ENCODE assay signal across 8 cellular contexts in genomic region chr19:40754611-40755247, GRCh38. TPM values are rescaled to one million over a fixed set of nuclear protein-coding genes. Genes with fewer than 3 reads are reported as not detected.
DNase-seq lines count a peak whose midpoint lies in the region; ATAC-seq, FAIRE-seq and TF ChIP-seq lines count a peak whose summit lies in the region.

No MANE protein-coding gene starts in this region.

- DNase-seq in CD1c-positive myeloid dendritic cell (ENCODE audit: extremely low spot score) = peak; percentile 80
- no peak for DNase-seq in NT2/D1 (ENCODE audit: low read depth, low spot score)
- no peak for DNase-seq in GM12878 (ENCODE audit: low read depth, low spot score)
- DNase-seq in neural progenitor cell (ENCODE audit: low spot score) = no peak
- DNase-seq in RPMI8226 = no peak
- DNase-seq in G401 (ENCODE audit: low spot score) = no peak

- ATAC-seq in GM12878 = no peak
- no peak for ATAC-seq in HG02970 (IDR thresholded peaks at IDR 0.05; ENCODE audit: low FRiP score, unreplicated experiment)
- ATAC-seq in HG02852 (IDR thresholded peaks at IDR 0.05; ENCODE audit: unreplicated experiment) = no peak

- TF ChIP-seq CTCF in GM12878 (IDR thresholded peaks at IDR 0.05 in 2 of 3, conservative IDR thresholded peaks at IDR 0.05 in 1 of 3; ENCODE audit: control insufficient read depth in 2 of 3, extremely low read depth in 1 of 3, insufficient read depth in 1 of 3, low read depth in 3 of 3, low read length in 3 of 3) (no peak), neural progenitor cell (IDR thresholded peaks at IDR 0.05) (no peak)

- H3K4me3 Mint-ChIP-seq in neural progenitor cell = peak overlapping the region; percentile 39

- no TSS peak for BruUV-seq in GM12878 (replicated peaks; lab: Mats Ljungman, UMichigan)

- H3K27ac ChIP-seq in GM12878 (ENCODE audit: control insufficient read depth, insufficient read depth) = peak overlapping the region; percentile 71
- H3K27ac ChIP-seq in neural progenitor cell = peak overlapping the region; percentile 1

- RAD21 ChIA-PET in GM12878 (lab: Charles Lee; ENCODE audit: unreplicated experiment) = interaction anchor here (0.6 to 16.3 kb wide), 18 partner anchors 9 to 1265 kb away, joined by 3 to 291 read pairs (median 4); partner anchors contain the start of genes EGLN2, MIA, NUMBL and RAB4B

- intact Hi-C loops in GM12878 (cut with micrococcal nuclease; ENCODE audit: unreplicated experiment) = loop anchor here (1.0 to 5.0 kb wide), 2 partner anchors 23 to 92 kb away; no protein-coding TSS in a partner anchor

- peaks cover 14% of the 10 kb centered on the region for H4K20me1 ChIP-seq in GM12878 (ENCODE audit: control insufficient read depth, insufficient read depth)
- H4K20me1 ChIP-seq in neural progenitor cell (ENCODE audit: low read depth) = peaks cover 66% of the 10 kb centered on the region

- no peak for TF ChIP-seq POLR2A in GM12878 (IDR thresholded peaks at IDR 0.05; ENCODE audit: low read depth, low read length)

- H3K4me3 ChIP-seq in NT2/D1 (ENCODE audit: insufficient read length, low read depth) = peak overlapping the region; percentile 9
- H3K4me3 ChIP-seq in GM12878 = peak overlapping the region; percentile 79
- H3K4me3 ChIP-seq in neural progenitor cell = peak overlapping the region; percentile 21

- POLR2A ChIA-PET in GM12878 (lab: Charles Lee) = interaction anchor here (0.5 to 9.5 kb wide), 20 partner anchors 9 to 591 kb away, joined by 3 to 331 read pairs (median 5); partner anchors contain the start of genes COQ8B, EGLN2, MIA and NUMBL

- H3K36me3 ChIP-seq in NT2/D1 (ENCODE audit: insufficient read depth, insufficient read length, low read length) (peaks cover 63% of the 10 kb centered on the region), GM12878 (ENCODE audit: control insufficient read depth in 2 of 2, insufficient read depth in 2 of 2, low read length in 1 of 2) (peaks cover 10 to 28% of the 10 kb centered on the region in 2 experiments; a peak in 3 of 4 replicates), neural progenitor cell (peaks cover 6% of the 10 kb centered on the region)

- 0% methylated on average over 9 of the region's 9 CpGs for WGBS in GM12878 (ENCODE audit: insufficient coverage, insufficient replicate concordance, low lambda C conversion rate, missing lambda C conversion rate)

- TF ChIP-seq RAD21 in GM12878 (IDR thresholded peaks at IDR 0.05; ENCODE audit: insufficient read depth, low read depth, low read length) = no peak

- H3K4me1 ChIP-seq in NT2/D1 (ENCODE audit: insufficient read depth, insufficient read length) (peaks cover 13% of the 10 kb centered on the region), GM12878 (ENCODE audit: control insufficient read depth, insufficient read depth, low read length) (peaks cover 19% of the 10 kb centered on the region), neural progenitor cell (peaks cover 19% of the 10 kb centered on the region)

- H3K9ac ChIP-seq in NT2/D1 (ENCODE audit: insufficient read length, low read depth) = no peak overlapping the region
- H3K9ac ChIP-seq in GM12878 (ENCODE audit: control insufficient read depth, insufficient read depth, low read length) = peak overlapping the region; percentile 46
- H3K9ac ChIP-seq in neural progenitor cell = peak overlapping the region; percentile 37

- H3K9me3 Mint-ChIP-seq in neural progenitor cell = no peaks in the 10 kb centered on the region

- H3K4me2 ChIP-seq in GM12878 (ENCODE audit: control insufficient read depth, insufficient read depth) (peak overlapping the region; percentile 95), neural progenitor cell (peak overlapping the region; percentile 57)

- H3K27ac Mint-ChIP-seq in neural progenitor cell = no peak overlapping the region

- FAIRE-seq in GM12878 (lab: Jason Lieb, UNC) = no peak

- TF ChIP-seq EP300 in GM12878 (IDR thresholded peaks at IDR 0.05; ENCODE audit: borderline replicate concordance in 1 of 2, control insufficient read depth in 1 of 2, low read depth in 2 of 2, low read length in 2 of 2) = no peak; a peak in 1 of 4 replicates

- H3F3A ChIP-seq in neural progenitor cell (ENCODE audit: low read depth) = peaks cover 18% of the 10 kb centered on the region

- peaks cover 5% of the 10 kb centered on the region for H3K27me3 Mint-ChIP-seq in neural progenitor cell (ENCODE audit: insufficient read depth, low read depth)

- CTCF ChIA-PET in GM12878 (lab: Yijun Ruan, JAX) = interaction anchor here (1.0 to 9.0 kb wide), 10 partner anchors 16 to 93 kb away, joined by 3 to 72 read pairs (median 5); partner anchors contain the start of genes EGLN2 and RAB4B

- peaks cover 43% of the 10 kb centered on the region for H3K4me1 Mint-ChIP-seq in neural progenitor cell

- peaks cover 76% of the 10 kb centered on the region for H3K79me2 ChIP-seq in GM12878 (ENCODE audit: control insufficient read depth, insufficient read depth, low read length)
- peaks cover 81% of the 10 kb centered on the region for H3K79me2 ChIP-seq in neural progenitor cell (ENCODE audit: low read depth)

- in situ Hi-C loops in GM12878 (cut with MboI) = no loop called here
- in situ Hi-C loops in G401 (cut with HindIII; ENCODE audit: low sequenced_read_pairs) = no loop called here

- peaks cover 31% of the 10 kb centered on the region for H3K36me3 Mint-ChIP-seq in neural progenitor cell

- H2AFZ ChIP-seq in GM12878 (ENCODE audit: control insufficient read depth, low read depth, low read length) = no peak overlapping the region
- no peak overlapping the region for H2AFZ ChIP-seq in neural progenitor cell (replicated peaks)

- H3K9me3 ChIP-seq in NT2/D1 (ENCODE audit: insufficient read depth, low read length) = no peaks in the 10 kb centered on the region
- no peaks in the 10 kb centered on the region for H3K9me3 ChIP-seq in GM12878 (replicated peaks; ENCODE audit: control insufficient read depth, insufficient read depth, low read length)
- H3K9me3 ChIP-seq in neural progenitor cell (ENCODE audit: low read depth) = no peaks in the 10 kb centered on the region

- no peaks in the 10 kb centered on the region for H3K27me3 ChIP-seq in NT2/D1 (ENCODE audit: insufficient read depth, insufficient read length)
- no peaks in the 10 kb centered on the region for H3K27me3 ChIP-seq in GM12878 (replicated peaks in 1 of 2; ENCODE audit: control insufficient read depth in 2 of 2, insufficient read depth in 2 of 2, low read length in 1 of 2)
- H3K27me3 ChIP-seq in neural progenitor cell = no peaks in the 10 kb centered on the region

- SMC1A ChIA-PET in GM12878 (lab: Charles Lee; ENCODE audit: uncharacterized antibody, unreplicated experiment) = interaction anchor here (0.8 to 13.2 kb wide), 11 partner anchors 10 to 352 kb away, joined by 3 to 256 read pairs (median 3); partner anchors contain the start of genes COQ8B, EGLN2, ITPKC and MIA

RNA-seq across cellular contexts. Expression of gene SNRPA, which starts 3.7 kb away (rescaled TPM):
- 37.6 and 39.8 TPM in 2 replicates for total RNA-seq in GM12878 (2013; cell fraction: nucleolus; rRNA removed)
- 260 and 299 TPM in 2 replicates for total RNA-seq in GM12878 (2014; rRNA removed)
- total RNA-seq in GM12878 (2014; rRNA removed; fragmentation: Illumina TruSeq; extraction: Trizol) = 130 and 137 TPM in 2 replicates
- 186 and 196 TPM in 2 replicates for total RNA-seq in GM12878 (2021)
- polyA plus RNA-seq in GM12878 (2011; ENCODE audit: low read depth) = 42.1 TPM
- polyA plus RNA-seq in GM12878 (2011; rRNA removed) = 115 and 219 TPM in 2 replicates
- polyA plus RNA-seq in GM12878 (2011; cell fraction: cytosol; rRNA removed) = 158 and 310 TPM in 2 replicates
- 351 and 467 TPM in 2 replicates for polyA plus RNA-seq in GM12878 (2011; cell fraction: nucleus; rRNA removed)
- polyA plus RNA-seq in GM12878 (2012) = 117 and 145 TPM in 2 replicates
- polyA plus RNA-seq in GM12878 (2014; fragmentation: Illumina TruSeq; extraction: Trizol) = 164 and 166 TPM in 2 replicates
- polyA plus RNA-seq in GM12878 (2014; fragmentation: Nextera tagmentation; extraction: Ambion mirVana) = 10 to 100 TPM; 14.8 to 32.8 TPM
- polyA plus RNA-seq in GM12878 (2014; rRNA removed) = 297 and 367 TPM in 2 replicates
- polyA plus RNA-seq in GM12878 (2016; fragmentation: Nextera tagmentation; extraction: Ambion mirVana) = 100 to 1,000 TPM; 241 to 257 TPM
- 181 and 241 TPM in 2 replicates for polyA minus RNA-seq in GM12878 (2011; rRNA and poly(A)+ RNA removed)
- polyA minus RNA-seq in GM12878 (2011; cell fraction: cytosol; rRNA and poly(A)+ RNA removed) = 81.0 and 81.1 TPM in 2 replicates
- 63.2 and 95.8 TPM in 2 replicates for polyA minus RNA-seq in GM12878 (2011; cell fraction: nucleus; rRNA and poly(A)+ RNA removed)
- 112 and 179 TPM in 2 replicates for total RNA-seq in neural progenitor cell (ENCODE audit: low replicate concordance)
- total RNA-seq in G401 (2014; rRNA removed; shearing (Covaris generic)) = 134 and 162 TPM in 2 replicates

RNA-seq across cellular contexts. Expression of gene ACTMAP, which starts 4.5 kb away (rescaled TPM):
- 5.8 and 6.1 TPM in 2 replicates for total RNA-seq in GM12878 (2013; cell fraction: nucleolus; rRNA removed)
- total RNA-seq in GM12878 (2014; rRNA removed) (2.9 and 5.4 TPM in 2 replicates), GM12878 (2014; rRNA removed; fragmentation: Illumina TruSeq; extraction: Trizol) (2.3 and 3.0 TPM in 2 replicates), GM12878 (2021) (22.9 and 26.2 TPM in 2 replicates), neural progenitor cell (ENCODE audit: low replicate concordance) (1.9 and 4.3 TPM in 2 replicates)
- 8.6 TPM for polyA plus RNA-seq in GM12878 (2011; ENCODE audit: low read depth)
- polyA plus RNA-seq in GM12878 (2011; rRNA removed) (4.0 and 10.0 TPM in 2 replicates), GM12878 (2014; fragmentation: Illumina TruSeq; extraction: Trizol) (15.5 and 15.7 TPM in 2 replicates), GM12878 (2014; fragmentation: Nextera tagmentation; extraction: Ambion mirVana) (1 to 10 TPM; 4.7 to 8.2 TPM), GM12878 (2014; rRNA removed) (12.2 and 13.3 TPM in 2 replicates), GM12878 (2016; fragmentation: Nextera tagmentation; extraction: Ambion mirVana) (10 to 100 TPM; 16.1 to 20.8 TPM)
- 14.0 and 17.0 TPM in 2 replicates for polyA plus RNA-seq in GM12878 (2011; cell fraction: cytosol; rRNA removed)
- 39.1 and 41.7 TPM in 2 replicates for polyA plus RNA-seq in GM12878 (2011; cell fraction: nucleus; rRNA removed)
- polyA plus RNA-seq in GM12878 (2012) = 18.6 and 20.0 TPM in 2 replicates
- polyA minus RNA-seq in GM12878 (2011; rRNA and poly(A)+ RNA removed) = 7.2 and 10.9 TPM in 2 replicates
- 11.7 and 13.5 TPM in 2 replicates for polyA minus RNA-seq in GM12878 (2011; cell fraction: cytosol; rRNA and poly(A)+ RNA removed)
- 4.5 and 7.3 TPM in 2 replicates for polyA minus RNA-seq in GM12878 (2011; cell fraction: nucleus; rRNA and poly(A)+ RNA removed)
- 3.3 and 6.8 TPM in 2 replicates for total RNA-seq in G401 (2014; rRNA removed; shearing (Covaris generic))

RNA-seq across cellular contexts. Expression of gene MIA, which starts 20.6 kb away (rescaled TPM):
- 2.6 and 3.0 TPM in 2 replicates for total RNA-seq in GM12878 (2013; cell fraction: nucleolus; rRNA removed)
- 0.33 and 0.40 TPM in 2 replicates for total RNA-seq in GM12878 (2014; rRNA removed)
- not detected in 2 replicates for total RNA-seq in GM12878 (2014; rRNA removed; fragmentation: Illumina TruSeq; extraction: Trizol)
- 0.92 TPM in 1 of 2 replicates, not detected in the other for total RNA-seq in GM12878 (2021)
- not detected for polyA plus RNA-seq in GM12878 (2011; ENCODE audit: low read depth)
- polyA plus RNA-seq in GM12878 (2011; rRNA removed) = 0.16 and 0.39 TPM in 2 replicates
- polyA plus RNA-seq in GM12878 (2011; cell fraction: cytosol; rRNA removed) = 0.52 TPM in 1 of 2 replicates, not detected in the other
- 0.63 and 1.2 TPM in 2 replicates for polyA plus RNA-seq in GM12878 (2011; cell fraction: nucleus; rRNA removed)
- polyA plus RNA-seq in GM12878 (2012) = 0.49 and 0.74 TPM in 2 replicates
- polyA plus RNA-seq in GM12878 (2014; fragmentation: Illumina TruSeq; extraction: Trizol) = not detected in 2 replicates
- polyA plus RNA-seq in GM12878 (2014; fragmentation: Nextera tagmentation; extraction: Ambion mirVana) = 1 to 10 TPM; 1.4 to 1.6 TPM
- 0.36 TPM in 1 of 2 replicates, not detected in the other for polyA plus RNA-seq in GM12878 (2014; rRNA removed)
- polyA plus RNA-seq in GM12878 (2016; fragmentation: Nextera tagmentation; extraction: Ambion mirVana) = 1 to 10 TPM; 1.6 to 2.7 TPM
- polyA minus RNA-seq in GM12878 (2011; rRNA and poly(A)+ RNA removed) = not detected in 2 replicates
- polyA minus RNA-seq in GM12878 (2011; cell fraction: cytosol; rRNA and poly(A)+ RNA removed) = not detected in 2 replicates
- 0.97 TPM in 1 of 2 replicates, not detected in the other for polyA minus RNA-seq in GM12878 (2011; cell fraction: nucleus; rRNA and poly(A)+ RNA removed)
- not detected in 2 replicates for total RNA-seq in neural progenitor cell (ENCODE audit: low replicate concordance)
- total RNA-seq in G401 (2014; rRNA removed; shearing (Covaris generic)) = 3.8 TPM in 1 of 2 replicates, not detected in the other

RNA-seq across cellular contexts. Expression of gene RAB4B, which starts 23.3 kb away (rescaled TPM):
- total RNA-seq in GM12878 (2013; cell fraction: nucleolus; rRNA removed) = 5.2 and 5.7 TPM in 2 replicates
- total RNA-seq in GM12878 (2014; rRNA removed) (27.8 and 30.4 TPM in 2 replicates), GM12878 (2014; rRNA removed; fragmentation: Illumina TruSeq; extraction: Trizol) (9.8 and 11.5 TPM in 2 replicates), GM12878 (2021) (32.9 and 38.2 TPM in 2 replicates), neural progenitor cell (ENCODE audit: low replicate concordance) (12.9 and 27.0 TPM in 2 replicates)
- polyA plus RNA-seq in GM12878 (2011; ENCODE audit: low read depth) = 11.8 TPM
- polyA plus RNA-seq in GM12878 (2011; rRNA removed) (14.9 and 25.1 TPM in 2 replicates), GM12878 (2014; fragmentation: Illumina TruSeq; extraction: Trizol) (3.5 and 13.7 TPM in 2 replicates), GM12878 (2014; fragmentation: Nextera tagmentation; extraction: Ambion mirVana) (1 to 10 TPM in 1 of 2 experiments, under 1 TPM in 1; 0.60 to 3.2 TPM), GM12878 (2014; rRNA removed) (43.1 and 51.5 TPM in 2 replicates), GM12878 (2016; fragmentation: Nextera tagmentation; extraction: Ambion mirVana) (10 to 100 TPM; 47.9 to 50.0 TPM)
- polyA plus RNA-seq in GM12878 (2011; cell fraction: cytosol; rRNA removed) = 40.3 and 56.5 TPM in 2 replicates
- polyA plus RNA-seq in GM12878 (2011; cell fraction: nucleus; rRNA removed) = 38.3 and 42.5 TPM in 2 replicates
- polyA plus RNA-seq in GM12878 (2012) = 26.6 and 31.5 TPM in 2 replicates
- 10.3 and 16.6 TPM in 2 replicates for polyA minus RNA-seq in GM12878 (2011; rRNA and poly(A)+ RNA removed)
- polyA minus RNA-seq in GM12878 (2011; cell fraction: cytosol; rRNA and poly(A)+ RNA removed) = 3.3 and 6.8 TPM in 2 replicates
- 4.6 and 5.7 TPM in 2 replicates for polyA minus RNA-seq in GM12878 (2011; cell fraction: nucleus; rRNA and poly(A)+ RNA removed)
- total RNA-seq in G401 (2014; rRNA removed; shearing (Covaris generic)) = 8.2 and 20.8 TPM in 2 replicates

RNA-seq across cellular contexts. Expression of gene ITPKC, which starts 37.8 kb away (rescaled TPM):
- 11.3 and 11.4 TPM in 2 replicates for total RNA-seq in GM12878 (2013; cell fraction: nucleolus; rRNA removed)
- total RNA-seq in GM12878 (2014; rRNA removed) (4.7 and 5.3 TPM in 2 replicates), GM12878 (2014; rRNA removed; fragmentation: Illumina TruSeq; extraction: Trizol) (3.5 and 3.9 TPM in 2 replicates), GM12878 (2021) (6.3 and 6.5 TPM in 2 replicates), neural progenitor cell (ENCODE audit: low replicate concordance) (6.5 and 12.4 TPM in 2 replicates)
- 1.8 TPM for polyA plus RNA-seq in GM12878 (2011; ENCODE audit: low read depth)
- polyA plus RNA-seq in GM12878 (2011; rRNA removed) (3.7 and 6.4 TPM in 2 replicates), GM12878 (2014; fragmentation: Illumina TruSeq; extraction: Trizol) (1.7 and 3.3 TPM in 2 replicates), GM12878 (2014; fragmentation: Nextera tagmentation; extraction: Ambion mirVana) (under 1 TPM; 0.03 to 0.26 TPM), GM12878 (2014; rRNA removed) (6.0 and 7.6 TPM in 2 replicates), GM12878 (2016; fragmentation: Nextera tagmentation; extraction: Ambion mirVana) (1 to 10 TPM; 1.3 to 3.5 TPM)
- polyA plus RNA-seq in GM12878 (2011; cell fraction: cytosol; rRNA removed) = 7.6 and 8.9 TPM in 2 replicates
- polyA plus RNA-seq in GM12878 (2011; cell fraction: nucleus; rRNA removed) = 9.1 and 9.6 TPM in 2 replicates
- 2.7 and 5.2 TPM in 2 replicates for polyA plus RNA-seq in GM12878 (2012)
- 7.5 and 13.9 TPM in 2 replicates for polyA minus RNA-seq in GM12878 (2011; rRNA and poly(A)+ RNA removed)
- 3.3 and 4.1 TPM in 2 replicates for polyA minus RNA-seq in GM12878 (2011; cell fraction: cytosol; rRNA and poly(A)+ RNA removed)
- polyA minus RNA-seq in GM12878 (2011; cell fraction: nucleus; rRNA and poly(A)+ RNA removed) = 4.6 and 7.2 TPM in 2 replicates
- 14.3 and 24.4 TPM in 2 replicates for total RNA-seq in G401 (2014; rRNA removed; shearing (Covaris generic))

Comparison
In these comparisons a context has a peak if more than half of its experiments do, and no peak if none do; other contexts are left out.
1. H3K4me3 ChIP-seq: peak in every context shown above with its lines; median percentile 79 in GM12878; 21 in neural progenitor cell; 9 in NT2/D1.